1 cellular context compared by ENCODE assay signal in the genomic region with DNA sequence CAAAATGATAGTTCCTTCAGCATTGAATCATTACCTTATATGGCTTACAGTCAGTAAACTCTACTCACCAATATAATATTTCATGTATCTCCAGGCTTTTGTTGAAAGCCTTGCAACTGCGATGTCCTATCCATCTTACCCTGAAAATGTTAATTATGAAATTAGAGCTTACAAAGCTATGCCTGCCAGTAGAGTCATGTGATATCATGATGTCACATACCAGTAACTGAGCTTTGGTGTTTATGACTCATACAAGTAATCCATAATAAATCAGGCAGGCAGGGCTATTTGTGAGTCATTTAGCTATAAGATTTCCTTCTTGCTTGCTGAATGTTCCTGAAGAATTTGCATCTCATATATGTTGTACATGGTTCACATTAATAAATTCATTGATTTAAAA.
TF ChIP-seq lines count a peak whose summit lies in the region.

No MANE protein-coding gene starts in this region.

TF ChIP-seq in HCT116, 20 proteins besides CTCF, POLR2A, EP300 and RAD21 (continued from another document):
- TF ChIP-seq CBX3 (IDR thresholded peaks at IDR 0.05; ENCODE audit: low read depth) (peak; percentile 86; the same call in 1 of the 2 replicates), FOSL1 (IDR thresholded peaks at IDR 0.05; ENCODE audit: low read depth) (peak; percentile 96), EGR1 (IDR thresholded peaks at IDR 0.05; ENCODE audit: low read depth) (0 out of 2 replicates have a peak, but pooled peaks have one; percentile 12), SIN3A (IDR thresholded peaks at IDR 0.05; ENCODE audit: low read depth) (peak; percentile 66), TCF7L2 (IDR thresholded peaks at IDR 0.05; ENCODE audit: borderline replicate concordance, extremely low read depth, insufficient read depth, insufficient read length) (peak; percentile 61)
- TF ChIP-seq, protein P1, sequence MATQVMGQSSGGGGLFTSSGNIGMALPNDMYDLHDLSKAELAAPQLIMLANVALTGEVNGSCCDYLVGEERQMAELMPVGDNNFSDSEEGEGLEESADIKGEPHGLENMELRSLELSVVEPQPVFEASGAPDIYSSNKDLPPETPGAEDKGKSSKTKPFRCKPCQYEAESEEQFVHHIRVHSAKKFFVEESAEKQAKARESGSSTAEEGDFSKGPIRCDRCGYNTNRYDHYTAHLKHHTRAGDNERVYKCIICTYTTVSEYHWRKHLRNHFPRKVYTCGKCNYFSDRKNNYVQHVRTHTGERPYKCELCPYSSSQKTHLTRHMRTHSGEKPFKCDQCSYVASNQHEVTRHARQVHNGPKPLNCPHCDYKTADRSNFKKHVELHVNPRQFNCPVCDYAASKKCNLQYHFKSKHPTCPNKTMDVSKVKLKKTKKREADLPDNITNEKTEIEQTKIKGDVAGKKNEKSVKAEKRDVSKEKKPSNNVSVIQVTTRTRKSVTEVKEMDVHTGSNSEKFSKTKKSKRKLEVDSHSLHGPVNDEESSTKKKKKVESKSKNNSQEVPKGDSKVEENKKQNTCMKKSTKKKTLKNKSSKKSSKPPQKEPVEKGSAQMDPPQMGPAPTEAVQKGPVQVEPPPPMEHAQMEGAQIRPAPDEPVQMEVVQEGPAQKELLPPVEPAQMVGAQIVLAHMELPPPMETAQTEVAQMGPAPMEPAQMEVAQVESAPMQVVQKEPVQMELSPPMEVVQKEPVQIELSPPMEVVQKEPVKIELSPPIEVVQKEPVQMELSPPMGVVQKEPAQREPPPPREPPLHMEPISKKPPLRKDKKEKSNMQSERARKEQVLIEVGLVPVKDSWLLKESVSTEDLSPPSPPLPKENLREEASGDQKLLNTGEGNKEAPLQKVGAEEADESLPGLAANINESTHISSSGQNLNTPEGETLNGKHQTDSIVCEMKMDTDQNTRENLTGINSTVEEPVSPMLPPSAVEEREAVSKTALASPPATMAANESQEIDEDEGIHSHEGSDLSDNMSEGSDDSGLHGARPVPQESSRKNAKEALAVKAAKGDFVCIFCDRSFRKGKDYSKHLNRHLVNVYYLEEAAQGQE (IDR thresholded peaks at IDR 0.05; ENCODE audit: low read depth), result no peak
